In the genomic region with DNA sequence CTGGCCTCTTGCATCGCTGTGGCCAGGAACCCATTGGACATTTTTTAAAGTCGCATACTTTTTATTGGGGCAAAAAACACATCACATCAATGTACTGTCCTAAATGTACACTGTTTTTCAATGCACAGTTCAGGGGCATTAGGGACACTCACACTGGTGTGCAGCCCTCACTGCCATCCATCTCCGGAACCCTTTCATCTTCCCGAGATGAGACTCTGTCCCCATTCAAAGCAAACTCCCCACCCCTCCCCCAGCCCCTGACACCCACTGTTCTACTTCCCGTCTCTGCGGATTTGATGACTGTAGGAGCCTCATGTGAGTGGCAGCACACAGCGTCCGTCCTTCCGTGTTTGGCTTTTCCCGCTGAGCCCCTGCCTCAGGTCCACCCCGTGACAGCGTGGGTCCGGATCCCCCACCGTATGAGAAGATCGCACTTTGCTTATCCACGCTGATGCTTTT, we compare ENCODE assay signal across 11 cellular contexts. TPM values are rescaled to one million over a fixed set of nuclear protein-coding genes. Genes with fewer than 3 reads are reported as not detected.
DNase-seq lines count a peak whose midpoint lies in the region; ATAC-seq and TF ChIP-seq lines count a peak whose summit lies in the region.
"Had no signal": no experiment of that assay in that cellular context is flagged by ENCODE, and none has a peak within 500 bp of the region (broad histone marks: within the 10 kb centered on the region; RNA-seq: fewer than 3 reads in every experiment).

No MANE protein-coding gene starts in this region.

- H3K36me3 Mint-ChIP-seq in CD14-positive monocyte, result no peaks in the 10 kb centered on the region
- no peaks in the 10 kb centered on the region for H3K36me3 Mint-ChIP-seq in activated naive CD4-positive, alpha-beta T cell treated with anti-CD3 and anti-CD28 coated beads, Interleukin-2, amount 50 U/mL, for 72 hours
- no peaks in the 10 kb centered on the region for H3K36me3 Mint-ChIP-seq in glutamatergic neuron (ENCODE audit: unreplicated experiment)

- TF ChIP-seq CTCF in CD14-positive monocyte (IDR thresholded peaks at IDR 0.05) (no peak), glutamatergic neuron (IDR thresholded peaks at IDR 0.05; ENCODE audit: partially characterized antibody, unreplicated experiment) (no peak)

- peaks cover 2 to 6% (median 2%) of the 10 kb centered on the region in 3 donors for H3K27me3 Mint-ChIP-seq in CD14-positive monocyte (ENCODE audit: low read depth in 3 of 3)
- peaks cover 11% of the 10 kb centered on the region for H3K27me3 Mint-ChIP-seq in glutamatergic neuron (ENCODE audit: unreplicated experiment)

- H3K9me3 Mint-ChIP-seq in CD14-positive monocyte (peaks cover 0 to 1% (median 0%) of the 10 kb centered on the region in 7 donors), glutamatergic neuron (ENCODE audit: unreplicated experiment) (peaks cover 12% of the 10 kb centered on the region)
- H3K9me3 Mint-ChIP-seq in activated naive CD4-positive, alpha-beta T cell treated with anti-CD3 and anti-CD28 coated beads, Interleukin-2, amount 50 U/mL, for 72 hours, result no peaks in the 10 kb centered on the region

- DNase-seq in CD14-positive monocyte (ENCODE audit: low spot score), result peak; percentile 47
- DNase-seq in NCI-H526 treated with DMSO at 0.1 percent for 48 hours (lab: John Stamatoyannopoulos, UW), result peak; percentile 79
- peak in 1 of 2 donors; percentile 9 for DNase-seq in activated naive CD4-positive, alpha-beta T cell treated with anti-CD3 and anti-CD28 coated beads, Interleukin-2, amount 50 U/mL, for 72 hours (ENCODE audit: low spot score in 2 of 2)
- DNase-seq in pons (ENCODE audit: low spot score), result peak; percentile 20
- DNase-seq in glutamatergic neuron, result no peak
- DNase-seq in glomerular visceral epithelial cell (ENCODE audit: extremely low spot score), result no peak
- DNase-seq: NCI-H524 treated with DMSO at 0.1 percent for 48 hours had no signal

- ATAC-seq in activated naive CD4-positive, alpha-beta T cell treated with anti-CD3 and anti-CD28 coated beads, Interleukin-2, amount 50 U/mL, for 72 hours, result peak; percentile 72
- ATAC-seq in GM19452 (IDR thresholded peaks at IDR 0.05; ENCODE audit: unreplicated experiment), result no peak
- no peak for ATAC-seq in GM19324 (IDR thresholded peaks at IDR 0.05; ENCODE audit: low FRiP score, unreplicated experiment)

- intact Hi-C loops in CD14-positive monocyte (cut with micrococcal nuclease), result no loop called here

- H3K4me1 Mint-ChIP-seq in CD14-positive monocyte (peaks cover 6% of the 10 kb centered on the region), glutamatergic neuron (ENCODE audit: low read depth, unreplicated experiment) (peaks cover 15% of the 10 kb centered on the region)

- H3K4me3 Mint-ChIP-seq in CD14-positive monocyte (peak overlapping the region in 1 of 2 donors; percentile 74), glutamatergic neuron (ENCODE audit: unreplicated experiment) (no peak overlapping the region)

- H3K27ac Mint-ChIP-seq in CD14-positive monocyte (peak overlapping the region in 2 of 7 donors; percentile 43 to 59), glutamatergic neuron (ENCODE audit: unreplicated experiment) (no peak overlapping the region)
- peak overlapping the region; percentile 42 to 82 for H3K27ac Mint-ChIP-seq in activated naive CD4-positive, alpha-beta T cell treated with anti-CD3 and anti-CD28 coated beads, Interleukin-2, amount 50 U/mL, for 72 hours

RNA-seq across cellular contexts. Expression of a gene that starts 41.8 kb away (rescaled TPM):
- polyA plus RNA-seq in CD14-positive monocyte, result not detected
- total RNA-seq in activated naive CD4-positive, alpha-beta T cell treated with anti-CD3 and anti-CD28 coated beads, Interleukin-2, amount 50 U/mL, for 72 hours, result not detected
- total RNA-seq in glutamatergic neuron (ENCODE audit: unreplicated experiment), result not detected
- total RNA-seq: endothelial cell of umbilical vein had no signal
- polyA plus RNA-seq: endothelial cell of umbilical vein had no signal

RNA-seq across cellular contexts. Expression of a gene that starts 52.4 kb away (rescaled TPM):
- not detected for polyA plus RNA-seq in CD14-positive monocyte
- not detected for total RNA-seq in activated naive CD4-positive, alpha-beta T cell treated with anti-CD3 and anti-CD28 coated beads, Interleukin-2, amount 50 U/mL, for 72 hours
- not detected for total RNA-seq in glutamatergic neuron (ENCODE audit: unreplicated experiment)
- total RNA-seq: endothelial cell of umbilical vein, lower leg skin had no signal
- polyA plus RNA-seq: endothelial cell of umbilical vein had no signal

RNA-seq across cellular contexts. Expression of a gene that starts 57.0 kb away (rescaled TPM):
- polyA plus RNA-seq in CD14-positive monocyte, result 10 to 100 TPM in 1 of 2 donors, 1 to 10 TPM in 1; 8.3 to 11.4 TPM
- total RNA-seq in activated naive CD4-positive, alpha-beta T cell treated with anti-CD3 and anti-CD28 coated beads, Interleukin-2, amount 50 U/mL, for 72 hours, result 1 to 10 TPM in 1 of 2 donors, not detected in 1; 8.7 TPM
- total RNA-seq in glutamatergic neuron (ENCODE audit: unreplicated experiment), result not detected
- total RNA-seq: endothelial cell of umbilical vein had no signal
- polyA plus RNA-seq: endothelial cell of umbilical vein had no signal

Comparison
In these comparisons a context has a peak if more than half of its experiments do, and no peak if none do; other contexts are left out.
1. DNase-seq: peak in CD14-positive monocyte (single experiment), NCI-H526 treated with DMSO at 0.1 percent for 48 hours (single experiment) and pons (single experiment); none in glutamatergic neuron (single experiment) and glomerular visceral epithelial cell (single experiment).
2. ATAC-seq: peak in activated naive CD4-positive, alpha-beta T cell treated with anti-CD3 and anti-CD28 coated beads, Interleukin-2, amount 50 U/mL, for 72 hours (2 of 2); none in GM19452 (single experiment) and GM19324 (single experiment).